Comparison of ENCODE assay signal across 22 cellular contexts in the genomic region with DNA sequence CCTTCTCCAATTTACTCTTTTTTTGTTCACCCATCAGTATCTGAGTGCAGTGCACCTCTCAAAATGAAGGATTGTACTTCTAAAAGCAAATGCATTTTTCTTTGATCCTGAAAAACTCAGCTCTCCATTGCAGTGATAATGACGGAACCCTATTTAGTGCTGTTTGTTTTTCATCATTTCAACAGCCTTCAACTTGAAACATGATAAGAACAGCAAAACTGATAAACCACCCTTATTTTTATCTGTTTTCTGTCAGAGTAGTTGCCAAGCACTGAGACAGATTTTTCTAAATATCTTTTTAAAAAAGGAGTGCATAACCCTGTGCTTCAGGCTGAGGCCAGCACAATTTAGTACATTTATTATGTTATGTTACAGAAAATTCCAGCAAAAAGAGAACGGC.
"Had no signal": no experiment of that assay in that cellular context is flagged by ENCODE, and none has a peak within 500 bp of the region (broad histone marks: within the 10 kb centered on the region; RNA-seq: fewer than 3 reads in every experiment).

No MANE protein-coding gene starts in this region.

- H3K27ac ChIP-seq: adrenal gland, lower lobe of right lung, psoas muscle, right atrium auricular region, tibial nerve had no signal

- H3K9me3 ChIP-seq: adrenal gland, lower lobe of right lung, psoas muscle, right atrium auricular region, tibial nerve had no signal

- H3K4me1 Mint-ChIP-seq: activated T-helper 17 cell treated with anti-CD3 and anti-CD28 coated beads, Interleukin-2, amount 50 U/mL, for 72 hours; natural killer cell; WTC11 had no signal

- H3K36me3 Mint-ChIP-seq: activated naive CD8-positive, alpha-beta T cell; natural killer cell; WTC11 had no signal

- H3K27me3 ChIP-seq: adrenal gland, right atrium auricular region, tibial nerve had no signal

- DNase-seq: activated CD8-positive, alpha-beta memory T cell treated with anti-CD3 and anti-CD28 coated beads for 24 hours; activated CD8-positive, alpha-beta memory T cell treated with anti-CD3 and anti-CD28 coated beads, Interleukin-2, amount 50 U/mL, for 4 hours; activated T-cell treated with anti-CD3 and anti-CD28 coated beads, Interleukin-2, amount 50 U/mL, for 24 hours; adrenal gland; cerebellar nuclear complex; cortex of kidney; foreskin fibroblast; kidney; lower lobe of right lung; natural killer cell; psoas muscle; stimulated activated CD4-positive, alpha-beta T cell treated with anti-CD3 and anti-CD28 coated beads, Interleukin-12 subunit alpha, Interleukin-12 subunit beta, amount 100 ng/mL, for 4 hours; stimulated activated CD4-positive, alpha-beta T cell treated with anti-CD3 and anti-CD28 coated beads, Interleukin-4, amount 100 ng/mL, for 4 hours; T-helper 1 cell; T-helper 9 cell had no signal

- H3K36me3 ChIP-seq: adrenal gland, lower lobe of right lung, right atrium auricular region, tibial nerve had no signal

- H3K27ac Mint-ChIP-seq: activated naive CD8-positive, alpha-beta T cell; activated T-cell treated with anti-CD3 and anti-CD28 coated beads, Interleukin-2, amount 50 U/mL, for 24 hours; activated T-helper 17 cell treated with anti-CD3 and anti-CD28 coated beads, Interleukin-2, amount 50 U/mL, for 72 hours; natural killer cell; stimulated activated naive CD8-positive, alpha-beta T cell treated with anti-CD3 and anti-CD28 coated beads, Interleukin-15, Interleukin-2, amounts not matched to agents 100 ng/mL and 50 ng/mL, for 24 hours; WTC11 had no signal

- H3K4me1 ChIP-seq: adrenal gland, lower lobe of right lung, psoas muscle, right atrium auricular region, tibial nerve had no signal

- H3K4me3 ChIP-seq: adrenal gland, lower lobe of right lung, psoas muscle, right atrium auricular region, tibial nerve had no signal

- H3K9me3 Mint-ChIP-seq: activated T-cell treated with anti-CD3 and anti-CD28 coated beads, Interleukin-2, amount 50 U/mL, for 24 hours; stimulated activated naive CD8-positive, alpha-beta T cell treated with anti-CD3 and anti-CD28 coated beads, Interleukin-15, Interleukin-2, amounts not matched to agents 100 ng/mL and 50 ng/mL, for 24 hours; WTC11 had no signal

- H3K27me3 Mint-ChIP-seq: activated T-cell treated with anti-CD3 and anti-CD28 coated beads, Interleukin-2, amount 50 U/mL, for 24 hours; stimulated activated naive CD8-positive, alpha-beta T cell treated with anti-CD3 and anti-CD28 coated beads, Interleukin-15, Interleukin-2, amounts not matched to agents 100 ng/mL and 50 ng/mL, for 24 hours had no signal

- ATAC-seq: activated T-helper 17 cell treated with anti-CD3 and anti-CD28 coated beads, Interleukin-2, amount 50 U/mL, for 72 hours; left lobe of liver; lower lobe of right lung; natural killer cell; psoas muscle; WTC11 had no signal

- H3K4me3 Mint-ChIP-seq: activated naive CD8-positive, alpha-beta T cell; activated T-cell treated with anti-CD3 and anti-CD28 coated beads, Interleukin-2, amount 50 U/mL, for 24 hours; activated T-helper 17 cell treated with anti-CD3 and anti-CD28 coated beads, Interleukin-2, amount 50 U/mL, for 72 hours; natural killer cell; stimulated activated naive CD8-positive, alpha-beta T cell treated with anti-CD3 and anti-CD28 coated beads, Interleukin-15, Interleukin-2, amounts not matched to agents 100 ng/mL and 50 ng/mL, for 24 hours; WTC11 had no signal
